Comparison of ENCODE assay signal across 8 cellular contexts in genomic region chr12:54526800-54527630, GRCh38.
DNase-seq lines count a peak whose midpoint lies in the region.

No MANE protein-coding gene starts in this region.

- H3K4me1 Mint-ChIP-seq in activated naive CD4-positive, alpha-beta T cell treated with anti-CD3 and anti-CD28 coated beads, Interleukin-2, amount 50 U/mL, for 24 hours = peaks cover 10% of the 10 kb centered on the region

- peaks cover 25% of the 10 kb centered on the region for H3K36me3 Mint-ChIP-seq in activated naive CD4-positive, alpha-beta T cell treated with anti-CD3 and anti-CD28 coated beads, Interleukin-2, amount 50 U/mL, for 24 hours

- peak overlapping the region; percentile 66 for H3K27ac Mint-ChIP-seq in activated naive CD4-positive, alpha-beta T cell treated with anti-CD3 and anti-CD28 coated beads, Interleukin-2, amount 50 U/mL, for 24 hours

- H3K9me3 Mint-ChIP-seq in activated naive CD4-positive, alpha-beta T cell treated with anti-CD3 and anti-CD28 coated beads, Interleukin-2, amount 50 U/mL, for 24 hours = no peaks in the 10 kb centered on the region

- H3K27me3 Mint-ChIP-seq in activated naive CD4-positive, alpha-beta T cell treated with anti-CD3 and anti-CD28 coated beads, Interleukin-2, amount 50 U/mL, for 24 hours = no peaks in the 10 kb centered on the region

- peak; percentile 74 for DNase-seq in activated effector memory CD4-positive, alpha-beta T cell treated with anti-CD3 and anti-CD28 coated beads, Interleukin-2, amount 50 U/mL, for 16 hours
- DNase-seq in activated effector memory CD4-positive, alpha-beta T cell treated with Interleukin-2 at 50 U/mL for 16 hours = no peak
- peak; percentile 19 for DNase-seq in NCI-H774 (lab: John Stamatoyannopoulos, UW)
- peak; percentile 80 for DNase-seq in iPS DF 19.7 (ENCODE audit: low read depth, low spot score)
- peak; percentile 55 to 65 for DNase-seq in stimulated activated CD4-positive, alpha-beta T cell treated with anti-CD3 and anti-CD28 coated beads, Interleukin-2, amount 100 ng/mL, for 24 hours
- DNase-seq in GDM1 (lab: John Stamatoyannopoulos, UW) = no peak
- no peak for DNase-seq in NCI-H1436 treated with DMSO at 0.1 percent for 48 hours (lab: John Stamatoyannopoulos, UW)

- H3K4me3 Mint-ChIP-seq in activated naive CD4-positive, alpha-beta T cell treated with anti-CD3 and anti-CD28 coated beads, Interleukin-2, amount 50 U/mL, for 24 hours = no peak overlapping the region

Comparison
In these comparisons a context has a peak if more than half of its experiments do, and no peak if none do; other contexts are left out.
1. DNase-seq: peak in activated effector memory CD4-positive, alpha-beta T cell treated with anti-CD3 and anti-CD28 coated beads, Interleukin-2, amount 50 U/mL, for 16 hours (single experiment), NCI-H774 (single experiment), iPS DF 19.7 (single experiment) and stimulated activated CD4-positive, alpha-beta T cell treated with anti-CD3 and anti-CD28 coated beads, Interleukin-2, amount 100 ng/mL, for 24 hours (2 of 2); none in activated effector memory CD4-positive, alpha-beta T cell treated with Interleukin-2 at 50 U/mL for 16 hours (single experiment), GDM1 (single experiment) and NCI-H1436 treated with DMSO at 0.1 percent for 48 hours (single experiment).